ENCODE assay signal across 30 cellular contexts in genomic region chr4:189769131-189769530, GRCh38.
"Had no signal": no experiment of that assay in that cellular context is flagged by ENCODE, and none has a peak within 500 bp of the region (broad histone marks: within the 10 kb centered on the region; RNA-seq: fewer than 3 reads in every experiment).

No MANE protein-coding gene starts in this region.

- H3K9me3 ChIP-seq: adrenal gland, mucosa of descending colon, ovary, right lobe of liver, testis, uterus had no signal

- DNase-seq: activated CD4-positive, alpha-beta T cell treated with anti-CD3 and anti-CD28 coated beads for 48 hours; activated CD4-positive, alpha-beta T cell treated with anti-CD3 and anti-CD28 coated beads, Interleukin-2, amount 50 U/mL, for 48 hours; activated CD8-positive, alpha-beta memory T cell treated with anti-CD3 and anti-CD28 coated beads for 24 hours; activated effector memory CD4-positive, alpha-beta T cell treated with Interleukin-2 at 50 U/mL for 16 hours; activated naive CD4-positive, alpha-beta T cell treated with Interleukin-2 at 50 U/mL for 16 hours; adrenal gland; aorta; effector memory CD8-positive, alpha-beta T cell; foreskin fibroblast; head of caudate nucleus; hippocampal formation; islet precursor cell; left ventricle myocardium superior; mucosa of descending colon; ovary; right lobe of liver; stimulated activated CD4-positive, alpha-beta T cell treated with anti-CD3 and anti-CD28 coated beads, Interleukin-2, amount 100 ng/mL, for 48 hours; stimulated activated naive CD8-positive, alpha-beta T cell treated with anti-CD3 and anti-CD28 coated beads, Interleukin-15, Interleukin-2, amounts not matched to agents 100 U/mL and 50 U/mL, for 24 hours; T-helper 9 cell; testis; trophoblast cell; uterus had no signal

- H3K4me1 Mint-ChIP-seq: brain had no signal

- H3K36me3 Mint-ChIP-seq: activated naive CD8-positive, alpha-beta T cell; brain; natural killer cell treated with Interleukin-12 subunit alpha and Interleukin-12 subunit beta and Interleukin-15 and Interleukin-18, amount 100 ng/mL, for 72 hours had no signal

- H3K4me3 Mint-ChIP-seq: activated naive CD8-positive, alpha-beta T cell; effector memory CD8-positive, alpha-beta T cell; natural killer cell treated with Interleukin-12 subunit alpha and Interleukin-12 subunit beta and Interleukin-15 and Interleukin-18, amount 100 ng/mL, for 72 hours had no signal

- ATAC-seq: activated CD4-positive, CD25-positive, alpha-beta regulatory T cell treated with anti-CD3 and anti-CD28 coated beads, Interleukin-2, amount 50 U/mL, for 24 hours; effector memory CD8-positive, alpha-beta T cell; esophagus mucosa; left ventricle myocardium superior; mucosa of descending colon; natural killer cell treated with Interleukin-12 subunit alpha and Interleukin-12 subunit beta and Interleukin-15 and Interleukin-18, amount 100 ng/mL, for 72 hours; right lobe of liver; stimulated activated naive CD8-positive, alpha-beta T cell treated with anti-CD3 and anti-CD28 coated beads, Interleukin-15, Interleukin-2, amounts not matched to agents 100 U/mL and 50 U/mL, for 24 hours had no signal

- H3K27me3 Mint-ChIP-seq: effector memory CD8-positive, alpha-beta T cell; natural killer cell treated with Interleukin-12 subunit alpha and Interleukin-12 subunit beta and Interleukin-15 and Interleukin-18, amount 100 ng/mL, for 72 hours; progenitor cell of endocrine pancreas had no signal

- H3K36me3 ChIP-seq: adrenal gland, ovary, right lobe of liver, uterus had no signal

- H3K4me1 ChIP-seq: adrenal gland, right lobe of liver, uterus had no signal

- H3K27ac ChIP-seq: adrenal gland, coronary artery, ovary, right lobe of liver, testis, uterus, VCaP had no signal

- H3K27ac Mint-ChIP-seq: activated naive CD8-positive, alpha-beta T cell; brain; effector memory CD8-positive, alpha-beta T cell; natural killer cell treated with Interleukin-12 subunit alpha and Interleukin-12 subunit beta and Interleukin-15 and Interleukin-18, amount 100 ng/mL, for 72 hours; progenitor cell of endocrine pancreas had no signal

- H3K4me3 ChIP-seq: adrenal gland, coronary artery, mucosa of descending colon, ovary, right lobe of liver, testis, uterus had no signal

- H3K27me3 ChIP-seq: adrenal gland, ovary, right lobe of liver, testis, uterus had no signal
